26 cellular contexts compared by ENCODE assay signal in genomic region chr15:42911058-42911592, GRCh38.
DNase-seq lines count a peak whose midpoint lies in the region; ATAC-seq and TF ChIP-seq lines count a peak whose summit lies in the region.
"Had no signal": no experiment of that assay in that cellular context is flagged by ENCODE, and none has a peak within 500 bp of the region (broad histone marks: within the 10 kb centered on the region; RNA-seq: fewer than 3 reads in every experiment).

No MANE protein-coding gene starts in this region.

- no peak for ATAC-seq in HG02678 (IDR thresholded peaks at IDR 0.05; ENCODE audit: unreplicated experiment)
- ATAC-seq in GM19467 (IDR thresholded peaks at IDR 0.05; ENCODE audit: unreplicated experiment) = no peak
- ATAC-seq in HG02798 (IDR thresholded peaks at IDR 0.05; ENCODE audit: poor library complexity, unreplicated experiment) = no peak
- ATAC-seq: effector memory CD8-positive, alpha-beta T cell; esophagus mucosa; natural killer cell treated with Interleukin-12 subunit alpha and Interleukin-12 subunit beta and Interleukin-15 and Interleukin-18, amount 100 ng/mL, for 72 hours; Right ventricle myocardium inferior; stimulated activated naive B cell treated with anti-CD40 and anti-IgM and Interleukin-4, amounts not matched to agents 10 μg/mL and 1 μg/mL and 100 μg/mL, for 72 hours had no signal

- no peak overlapping the region for H3K4me3 ChIP-seq in AG10803 (ENCODE audit: low read length)
- H3K4me3 ChIP-seq in fibroblast of pulmonary artery (replicated peaks; ENCODE audit: low read depth, low read length) = no peak overlapping the region
- H3K4me3 ChIP-seq: MG63, testis, uterus had no signal

- DNase-seq in AG10803 (ENCODE audit: low read depth) (peak; percentile 91), GM03348 (ENCODE audit: low spot score) (peak; percentile 57), RWPE1 (ENCODE audit: low spot score) (no peak), fibroblast of pulmonary artery (ENCODE audit: low read depth) (peak; percentile 51), OCI-M1 (lab: John Stamatoyannopoulos, UW) (no peak)
- DNase-seq: activated CD4-positive, alpha-beta memory T cell treated with anti-CD3 and anti-CD28 coated beads for 36 hours; activated CD4-positive, CD25-positive, alpha-beta regulatory T cell; CD4-positive, alpha-beta memory T cell; effector memory CD8-positive, alpha-beta T cell; GOT3; MG63; NCI-H2081; NCI-H446; NCI-H82; retina; stimulated activated CD4-positive, alpha-beta T cell treated with anti-CD3 and anti-CD28 coated beads, Interleukin-4, amount 100 ng/mL, for 24 hours; stimulated activated naive B cell treated with anti-CD40 and anti-IgM and Interleukin-4, amounts not matched to agents 10 μg/mL and 1 μg/mL and 100 μg/mL, for 72 hours; SW 1271; testis; uterus had no signal

- CTCF ChIA-PET in RWPE1 (lab: Yijun Ruan, JAX) = interaction anchor here (0.6 to 1.0 kb wide), 3 partner anchors 15 to 174 kb away, joined by 3 to 4 read pairs (median 3); no protein-coding TSS in a partner anchor

- POLR2A ChIA-PET in RWPE1 (lab: Yijun Ruan, JAX; ENCODE audit: low non-redundant PET) = no interaction called here

- peak overlapping the region; percentile 45; the same call in 1 of the 2 replicates for H3K27ac ChIP-seq in RWPE1
- H3K27ac ChIP-seq: testis, uterus had no signal

- TF ChIP-seq CTCF in AG10803 (conservative IDR thresholded peaks at IDR 0.05; ENCODE audit: low read length) (no peak), RWPE1 (conservative IDR thresholded peaks at IDR 0.05; ENCODE audit: low read depth) (no peak), fibroblast of pulmonary artery (IDR thresholded peaks at IDR 0.05; ENCODE audit: low read length, missing control alignments) (no peak)

Comparison
In these comparisons a context has a peak if more than half of its experiments do, and no peak if none do; other contexts are left out.
1. DNase-seq: peak in AG10803 (single experiment), GM03348 (single experiment) and fibroblast of pulmonary artery (single experiment); none in RWPE1 (single experiment) and OCI-M1 (single experiment).